11 cellular contexts compared by ENCODE assay signal in genomic region chr18:31500161-31500688, GRCh38. TPM values are rescaled to one million over a fixed set of nuclear protein-coding genes. Genes with fewer than 3 reads are reported as not detected.
DNase-seq lines count a peak whose midpoint lies in the region; ATAC-seq, FAIRE-seq and TF ChIP-seq lines count a peak whose summit lies in the region.
"Had no signal": no experiment of that assay in that cellular context is flagged by ENCODE, and none has a peak within 500 bp of the region (broad histone marks: within the 10 kb centered on the region; RNA-seq: fewer than 3 reads in every experiment).

No MANE protein-coding gene starts in this region.

- H3K4me1 ChIP-seq in GM12878 (ENCODE audit: control insufficient read depth, insufficient read depth, low read length): peaks cover 7% of the 10 kb centered on the region

- H4K20me1 ChIP-seq in GM12878 (ENCODE audit: control insufficient read depth, insufficient read depth): no peaks in the 10 kb centered on the region

- TF ChIP-seq CTCF in GM12864 (IDR thresholded peaks at IDR 0.05; ENCODE audit: low read depth, low read length, missing control alignments) (no peak), GM20000 (IDR thresholded peaks at IDR 0.05; ENCODE audit: extremely low read depth, missing control alignments) (no peak), GM12878 (IDR thresholded peaks at IDR 0.05 in 2 of 3, conservative IDR thresholded peaks at IDR 0.05 in 1 of 3; ENCODE audit: control insufficient read depth in 2 of 3, extremely low read depth in 1 of 3, insufficient read depth in 1 of 3, low read depth in 3 of 3, low read length in 3 of 3) (no peak)

- no peaks in the 10 kb centered on the region for H3K36me3 ChIP-seq in GM12878 (ENCODE audit: control insufficient read depth in 2 of 2, insufficient read depth in 2 of 2, low read length in 1 of 2)

- peak overlapping the region; percentile 44 for H3K4me3 ChIP-seq in GM12864 (ENCODE audit: low read depth, low read length)
- peak overlapping the region; percentile 88 for H3K4me3 ChIP-seq in GM12878
- H3K4me3 ChIP-seq: lung had no signal

- peak; percentile 84 for DNase-seq in GM12864 (ENCODE audit: low read depth)
- peak; percentile 76 for DNase-seq in GM20000 (ENCODE audit: low spot score)
- DNase-seq in GM12878 (ENCODE audit: low read depth, low spot score): peak; percentile 89
- no peak for DNase-seq in stimulated activated CD8-positive, alpha-beta memory T cell treated with anti-CD3 and anti-CD28 coated beads, Interleukin-4, amount 100 ng/mL, for 48 hours
- DNase-seq in NCI-H524 (lab: John Stamatoyannopoulos, UW): no peak
- no peak for DNase-seq in urothelium cell line (ENCODE audit: low spot score)
- DNase-seq in superior temporal gyrus (ENCODE audit: extremely low spot score): no peak
- DNase-seq: dermis blood vessel endothelial cell had no signal

- H3K9ac ChIP-seq in GM12878 (ENCODE audit: control insufficient read depth, insufficient read depth, low read length): peak overlapping the region; percentile 28; the same call in 1 of the 2 replicates

- SMC1A ChIA-PET in GM12878 (lab: Charles Lee; ENCODE audit: uncharacterized antibody, unreplicated experiment): interaction anchor here (0.7 to 5.2 kb wide), 25 partner anchors 9 to 443 kb away, joined by 3 to 53 read pairs (median 3); partner anchors contain the start of gene TRAPPC8

- 2% methylated on average over 6 of the region's 6 CpGs for WGBS in GM12878 (ENCODE audit: insufficient coverage, insufficient replicate concordance, low lambda C conversion rate, missing lambda C conversion rate)

- peak; percentile 43 for TF ChIP-seq POLR2A in GM12878 (IDR thresholded peaks at IDR 0.05; ENCODE audit: low read depth, low read length)

- H2AFZ ChIP-seq in GM12878 (ENCODE audit: control insufficient read depth, low read depth, low read length): peak overlapping the region; percentile 53

- intact Hi-C loops in GM12878 (cut with micrococcal nuclease; ENCODE audit: unreplicated experiment): loop anchor here (2.0 to 5.0 kb wide), 2 partner anchors 75 to 233 kb away; no protein-coding TSS in a partner anchor

- TF ChIP-seq EP300 in GM12878 (IDR thresholded peaks at IDR 0.05; ENCODE audit: borderline replicate concordance in 1 of 2, control insufficient read depth in 1 of 2, low read depth in 2 of 2, low read length in 2 of 2): peak; percentile 11 to 84; a peak in 3 of 4 replicates

- RAD21 ChIA-PET in GM12878 (lab: Charles Lee; ENCODE audit: unreplicated experiment): interaction anchor here (0.5 to 3.0 kb wide), 35 partner anchors 9 to 911 kb away, joined by 3 to 33 read pairs (median 4); no protein-coding TSS in a partner anchor

- peak; percentile 88 for FAIRE-seq in GM12878 (lab: Jason Lieb, UNC)
- FAIRE-seq in urothelium cell line (lab: Jason Lieb, UNC): no peak

- no peak for TF ChIP-seq RAD21 in GM12878 (IDR thresholded peaks at IDR 0.05; ENCODE audit: insufficient read depth, low read depth, low read length)

- H3K79me2 ChIP-seq in GM12878 (ENCODE audit: control insufficient read depth, insufficient read depth, low read length): peaks cover 32% of the 10 kb centered on the region

- H3K27ac ChIP-seq in GM12878 (ENCODE audit: control insufficient read depth, insufficient read depth): peak overlapping the region; percentile 64

- H3K9me3 ChIP-seq in GM12878 (replicated peaks; ENCODE audit: control insufficient read depth, insufficient read depth, low read length): no peaks in the 10 kb centered on the region

- H3K27me3 ChIP-seq in GM12878 (replicated peaks in 1 of 2; ENCODE audit: control insufficient read depth in 2 of 2, insufficient read depth in 2 of 2, low read length in 1 of 2): no peaks in the 10 kb centered on the region

- peak; percentile 79 for ATAC-seq in HG03139 (IDR thresholded peaks at IDR 0.05; ENCODE audit: unreplicated experiment)
- ATAC-seq in GM12878: peak; percentile 82

- in situ Hi-C loops in GM12878 (cut with MboI): no loop called here

- H3K4me2 ChIP-seq in GM12878 (ENCODE audit: control insufficient read depth, insufficient read depth): peak overlapping the region; percentile 87

- POLR2A ChIA-PET in GM12878 (lab: Charles Lee): interaction anchor here (0.7 to 3.1 kb wide), 12 partner anchors 9 to 971 kb away, joined by 3 to 35 read pairs (median 4); no protein-coding TSS in a partner anchor

- CTCF ChIA-PET in GM12878 (lab: Yijun Ruan, JAX): interaction anchor here (0.8 to 5.1 kb wide), 11 partner anchors 9 to 186 kb away, joined by 3 to 26 read pairs (median 4); no protein-coding TSS in a partner anchor

- BruUV-seq in GM12878 (replicated peaks; lab: Mats Ljungman, UMichigan): no TSS peak

TF ChIP-seq in GM12878, 131 proteins besides CTCF, POLR2A, EP300 and RAD21 (continues in another document):
- TF ChIP-seq KAT2A (conservative IDR thresholded peaks at IDR 0.05; ENCODE audit: control insufficient read depth, low read depth, low read length) (no peak), RELA (IDR thresholded peaks at IDR 0.05; ENCODE audit: borderline replicate concordance, partially characterized antibody) (no peak), ZNF592 (IDR thresholded peaks at IDR 0.05) (no peak), ZZZ3 (IDR thresholded peaks at IDR 0.05; ENCODE audit: control insufficient read depth, insufficient read length, low read depth) (no peak)
- TF ChIP-seq, protein P1, sequence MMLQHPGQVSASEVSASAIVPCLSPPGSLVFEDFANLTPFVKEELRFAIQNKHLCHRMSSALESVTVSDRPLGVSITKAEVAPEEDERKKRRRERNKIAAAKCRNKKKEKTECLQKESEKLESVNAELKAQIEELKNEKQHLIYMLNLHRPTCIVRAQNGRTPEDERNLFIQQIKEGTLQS (IDR thresholded peaks at IDR 0.05; ENCODE audit: borderline replicate concordance, extremely low read depth, low read depth, low read length): no peak

RNA-seq across cellular contexts. Expression of gene DSG2, which starts 2.2 kb away (rescaled TPM):
- total RNA-seq in GM12878 (2013; cell fraction: nucleolus; rRNA removed): 101 and 102 TPM in 2 replicates
- total RNA-seq in GM12878 (2014; rRNA removed): 23.7 and 26.1 TPM in 2 replicates
- 35.7 and 39.3 TPM in 2 replicates for total RNA-seq in GM12878 (2014; rRNA removed; fragmentation: Illumina TruSeq; extraction: Trizol)
- 30.5 and 30.9 TPM in 2 replicates for total RNA-seq in GM12878 (2021)
- polyA plus RNA-seq in GM12878 (2011; ENCODE audit: low read depth): 10.1 TPM
- 40.5 and 48.9 TPM in 2 replicates for polyA plus RNA-seq in GM12878 (2011; rRNA removed)
- 24.6 and 26.8 TPM in 2 replicates for polyA plus RNA-seq in GM12878 (2011; cell fraction: cytosol; rRNA removed)
- 8.8 and 10.6 TPM in 2 replicates for polyA plus RNA-seq in GM12878 (2011; cell fraction: nucleus; rRNA removed)
- polyA plus RNA-seq in GM12878 (2012): 11.3 and 16.8 TPM in 2 replicates
- polyA plus RNA-seq in GM12878 (2014; fragmentation: Illumina TruSeq; extraction: Trizol): 46.2 and 53.5 TPM in 2 replicates
- polyA plus RNA-seq in GM12878 (2014; fragmentation: Nextera tagmentation; extraction: Ambion mirVana): 10 to 100 TPM; 11.7 to 12.7 TPM
- polyA plus RNA-seq in GM12878 (2014; rRNA removed): 23.1 and 28.5 TPM in 2 replicates
- 10 to 100 TPM; 25.2 to 27.4 TPM for polyA plus RNA-seq in GM12878 (2016; fragmentation: Nextera tagmentation; extraction: Ambion mirVana)
- 34.2 and 41.7 TPM in 2 replicates for polyA minus RNA-seq in GM12878 (2011; rRNA and poly(A)+ RNA removed)
- 15.5 and 16.0 TPM in 2 replicates for polyA minus RNA-seq in GM12878 (2011; cell fraction: cytosol; rRNA and poly(A)+ RNA removed)
- 7.5 and 12.2 TPM in 2 replicates for polyA minus RNA-seq in GM12878 (2011; cell fraction: nucleus; rRNA and poly(A)+ RNA removed)

RNA-seq across cellular contexts. Expression of gene DSG3, which starts 52.7 kb away (rescaled TPM):
- total RNA-seq in GM12878 (2013; cell fraction: nucleolus; rRNA removed): not detected in 2 replicates
- total RNA-seq in GM12878 (2014; rRNA removed) (0.28 and 0.49 TPM in 2 replicates), GM12878 (2014; rRNA removed; fragmentation: Illumina TruSeq; extraction: Trizol) (0.36 and 0.41 TPM in 2 replicates), GM12878 (2021) (0.24 and 0.31 TPM in 2 replicates)
- polyA plus RNA-seq in GM12878 (2011; ENCODE audit: low read depth): not detected
- polyA plus RNA-seq in GM12878 (2011; rRNA removed) (0.01 TPM in 1 of 2 replicates, not detected in the other), GM12878 (2014; fragmentation: Illumina TruSeq; extraction: Trizol) (0.27 and 0.34 TPM in 2 replicates), GM12878 (2014; fragmentation: Nextera tagmentation; extraction: Ambion mirVana) (under 1 TPM; 0.05 to 0.14 TPM), GM12878 (2014; rRNA removed) (0.16 and 0.32 TPM in 2 replicates), GM12878 (2016; fragmentation: Nextera tagmentation; extraction: Ambion mirVana) (under 1 TPM; 0.21 to 0.31 TPM)
- not detected in 2 replicates for polyA plus RNA-seq in GM12878 (2011; cell fraction: cytosol; rRNA removed)
- polyA plus RNA-seq in GM12878 (2011; cell fraction: nucleus; rRNA removed): 0.03 TPM in 1 of 2 replicates, not detected in the other
- not detected in 2 replicates for polyA plus RNA-seq in GM12878 (2012)
- 0.07 TPM in 1 of 2 replicates, not detected in the other for polyA minus RNA-seq in GM12878 (2011; rRNA and poly(A)+ RNA removed)
- not detected in 2 replicates for polyA minus RNA-seq in GM12878 (2011; cell fraction: cytosol; rRNA and poly(A)+ RNA removed)
- not detected in 2 replicates for polyA minus RNA-seq in GM12878 (2011; cell fraction: nucleus; rRNA and poly(A)+ RNA removed)
- total RNA-seq: dermis blood vessel endothelial cell, M059J had no signal

Comparison
In these comparisons a context has a peak if more than half of its experiments do, and no peak if none do; other contexts are left out.
1. DNase-seq: peak in GM12864 (single experiment), GM20000 (single experiment) and GM12878 (single experiment); none in stimulated activated CD8-positive, alpha-beta memory T cell treated with anti-CD3 and anti-CD28 coated beads, Interleukin-4, amount 100 ng/mL, for 48 hours (single experiment), NCI-H524 (0 of 2), urothelium cell line (single experiment) and superior temporal gyrus (single experiment).